ENCODE assay signal across 17 cellular contexts in the genomic region with DNA sequence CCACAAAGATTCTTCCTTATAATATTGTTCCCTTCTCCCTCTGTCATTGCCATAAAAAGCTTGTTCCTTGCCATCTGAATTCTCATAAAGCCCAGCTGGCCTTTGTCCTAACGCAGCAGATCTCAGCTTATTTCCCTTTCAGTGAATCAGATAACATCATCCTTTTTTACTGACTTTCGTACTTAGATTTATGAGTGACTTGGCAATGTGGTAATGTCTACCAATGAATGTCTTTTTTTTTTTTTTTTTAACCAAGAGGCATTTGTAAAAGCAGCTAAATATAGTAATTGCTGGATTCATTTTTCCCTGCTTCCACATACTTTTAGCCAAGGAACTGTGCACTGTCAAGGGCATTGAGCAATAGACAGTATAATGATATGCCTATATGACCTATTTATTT.
DNase-seq lines count a peak whose midpoint lies in the region; ATAC-seq, FAIRE-seq and TF ChIP-seq lines count a peak whose summit lies in the region.
"Had no signal": no experiment of that assay in that cellular context is flagged by ENCODE, and none has a peak within 500 bp of the region (broad histone marks: within the 10 kb centered on the region; RNA-seq: fewer than 3 reads in every experiment).

No MANE protein-coding gene starts in this region.

- in situ Hi-C loops in G401 (cut with HindIII; ENCODE audit: low sequenced_read_pairs): no loop called here

- H3K36me3 Mint-ChIP-seq in activated CD8-positive, alpha-beta T cell treated with anti-CD3 and anti-CD28 coated beads, Interleukin-2, amount 10 ng/mL, durations not matched to agents 7 days and 5 days (ENCODE audit: low read depth): no peaks in the 10 kb centered on the region
- H3K36me3 Mint-ChIP-seq: neural progenitor cell had no signal

- no peaks in the 10 kb centered on the region for H3K4me1 Mint-ChIP-seq in activated CD8-positive, alpha-beta T cell treated with anti-CD3 and anti-CD28 coated beads, Interleukin-2, amount 10 ng/mL, durations not matched to agents 7 days and 5 days (ENCODE audit: low read depth)

- H3K4me2 ChIP-seq in mesenchymal stem cell (ENCODE audit: low read length, poor library complexity, severe bottlenecking): no peak overlapping the region
- H3K4me2 ChIP-seq: neural progenitor cell had no signal

- no peak overlapping the region for H2AK5ac ChIP-seq in mesenchymal stem cell (ENCODE audit: low read length, severe bottlenecking)

- FAIRE-seq in GM12892 (lab: Jason Lieb, UNC): no peak
- FAIRE-seq: frontal cortex had no signal

- no peak overlapping the region for H2BK15ac ChIP-seq in mesenchymal stem cell (ENCODE audit: low read depth, poor library complexity, severe bottlenecking)

- 0% methylated on average over 1 of the region's 2 CpGs for WGBS in mesenchymal stem cell

- no peak overlapping the region for H3K18ac ChIP-seq in mesenchymal stem cell (ENCODE audit: low read depth in 1 of 2, low read length in 2 of 2)

- H2AFZ ChIP-seq in mesenchymal stem cell (ENCODE audit: low read depth, low read length): no peak overlapping the region

- H3K79me1 ChIP-seq in mesenchymal stem cell (replicated peaks; ENCODE audit: low read length, poor library complexity, severe bottlenecking): no peaks in the 10 kb centered on the region

- H3K9me3 ChIP-seq in mesenchymal stem cell (ENCODE audit: control insufficient read depth, low read length): no peaks in the 10 kb centered on the region
- H3K9me3 ChIP-seq: uterus had no signal

- TF ChIP-seq CTCF in LNCaP clone FGC (IDR thresholded peaks at IDR 0.05; ENCODE audit: control insufficient read depth, extremely low read depth, insufficient read depth): no peak
- no peak for TF ChIP-seq CTCF in choroid plexus epithelial cell (conservative IDR thresholded peaks at IDR 0.05; ENCODE audit: low read depth, low read length)

- no peaks in the 10 kb centered on the region for H3K9me3 Mint-ChIP-seq in activated CD8-positive, alpha-beta T cell treated with anti-CD3 and anti-CD28 coated beads, Interleukin-2, amount 10 ng/mL, durations not matched to agents 7 days and 5 days (ENCODE audit: insufficient read depth)
- H3K9me3 Mint-ChIP-seq: neural progenitor cell; T-helper 1 cell treated with Interleukin-12 subunit alpha and Interleukin-12 subunit beta and Interleukin-4 antibody, amounts not matched to agents 30 μg/mL and 1 μg/mL, for 36 hours had no signal

- H3K27ac Mint-ChIP-seq in activated CD8-positive, alpha-beta T cell treated with anti-CD3 and anti-CD28 coated beads, Interleukin-2, amount 10 ng/mL, durations not matched to agents 7 days and 5 days: no peak overlapping the region
- H3K27ac Mint-ChIP-seq: neural progenitor cell; T-helper 1 cell treated with Interleukin-12 subunit alpha and Interleukin-12 subunit beta and Interleukin-4 antibody, amounts not matched to agents 30 μg/mL and 1 μg/mL, for 36 hours had no signal

- H3K27ac ChIP-seq in mesenchymal stem cell (ENCODE audit: low read length, poor library complexity, severe bottlenecking): no peak overlapping the region
- H3K27ac ChIP-seq: neural progenitor cell had no signal

- no peaks in the 10 kb centered on the region for H3K27me3 ChIP-seq in mesenchymal stem cell (ENCODE audit: control insufficient read depth in 1 of 2, insufficient read depth in 1 of 2, low read length in 2 of 2)
- H3K27me3 ChIP-seq: neural progenitor cell, uterus had no signal

- H3K4me3 Mint-ChIP-seq in activated CD8-positive, alpha-beta T cell treated with anti-CD3 and anti-CD28 coated beads, Interleukin-2, amount 10 ng/mL, durations not matched to agents 7 days and 5 days: no peak overlapping the region
- H3K4me3 Mint-ChIP-seq: T-helper 1 cell treated with Interleukin-12 subunit alpha and Interleukin-12 subunit beta and Interleukin-4 antibody, amounts not matched to agents 30 μg/mL and 1 μg/mL, for 36 hours had no signal

- H3K23ac ChIP-seq in mesenchymal stem cell (ENCODE audit: low read length in 2 of 2): no peak overlapping the region

- CTCF ChIA-PET in activated CD8-positive, alpha-beta T cell treated with anti-CD3 and anti-CD28 coated beads, Interleukin-2, amount 10 ng/mL, durations not matched to agents 7 days and 5 days (lab: Charles Lee): no interaction called here

- no peak overlapping the region for H4K91ac ChIP-seq in mesenchymal stem cell (ENCODE audit: low read length)

- H3K9ac ChIP-seq in mesenchymal stem cell (ENCODE audit: low read length): peak overlapping the region; percentile 76
- H3K9ac ChIP-seq: neural progenitor cell had no signal

- H3K4me3 ChIP-seq in LNCaP clone FGC (ENCODE audit: low read depth, low read length) (no peak overlapping the region), choroid plexus epithelial cell (ENCODE audit: low read depth, low read length) (no peak overlapping the region), mesenchymal stem cell (ENCODE audit: insufficient read depth in 1 of 2, low read depth in 1 of 2, low read length in 2 of 2) (no peak overlapping the region)
- H3K4me3 ChIP-seq: neural progenitor cell, uterus had no signal

- no peak for TF ChIP-seq POLR2A in GM12892 (IDR thresholded peaks at IDR 0.05; ENCODE audit: low read depth, low read length)

- ATAC-seq in activated CD8-positive, alpha-beta T cell treated with anti-CD3 and anti-CD28 coated beads, Interleukin-2, amount 10 ng/mL, durations not matched to agents 7 days and 5 days: no peak
- ATAC-seq: left lobe of liver had no signal

- no peak overlapping the region for H3K14ac ChIP-seq in mesenchymal stem cell (ENCODE audit: low read length in 2 of 2)

- H3K36me3 ChIP-seq in mesenchymal stem cell (ENCODE audit: control insufficient read depth in 1 of 2, insufficient read depth in 2 of 2, low read depth in 1 of 2, low read length in 2 of 2): no peaks in the 10 kb centered on the region
- H3K36me3 ChIP-seq: neural progenitor cell, uterus had no signal

- POLR2A ChIA-PET in activated CD8-positive, alpha-beta T cell treated with anti-CD3 and anti-CD28 coated beads, Interleukin-2, amount 10 ng/mL, durations not matched to agents 7 days and 5 days (lab: Charles Lee): no interaction called here

- no peak overlapping the region for H2BK5ac ChIP-seq in mesenchymal stem cell (ENCODE audit: low read depth, low read length, poor library complexity, severe bottlenecking)

- H3K27me3 Mint-ChIP-seq in activated CD8-positive, alpha-beta T cell treated with anti-CD3 and anti-CD28 coated beads, Interleukin-2, amount 10 ng/mL, durations not matched to agents 7 days and 5 days (ENCODE audit: low read depth): no peaks in the 10 kb centered on the region

- no peak overlapping the region for H2BK12ac ChIP-seq in mesenchymal stem cell (ENCODE audit: low read length in 2 of 2)

- H2BK120ac ChIP-seq in mesenchymal stem cell (ENCODE audit: low read depth, low read length): no peak overlapping the region

- no peak overlapping the region for H3K4ac ChIP-seq in mesenchymal stem cell (ENCODE audit: low read depth in 1 of 2, low read length in 2 of 2)

- no peak overlapping the region for H4K8ac ChIP-seq in mesenchymal stem cell (ENCODE audit: low read length)

- DNase-seq in AG08396 (ENCODE audit: low spot score): peak; percentile 36
- DNase-seq in LNCaP clone FGC (ENCODE audit: low read depth): peak; percentile 82
- peak; percentile 20 for DNase-seq in choroid plexus epithelial cell (ENCODE audit: low read depth)
- DNase-seq in mesenchymal stem cell: peak; percentile 83
- no peak for DNase-seq in NCI-H146 treated with DMSO at 0.1 percent for 48 hours (lab: John Stamatoyannopoulos, UW; ENCODE audit: unreplicated experiment)
- no peak for DNase-seq in GM12892 (ENCODE audit: insufficient read length)
- DNase-seq in G401 (ENCODE audit: low spot score): no peak
- DNase-seq in activated CD8-positive, alpha-beta T cell treated with anti-CD3 and anti-CD28 coated beads, Interleukin-2, amount 10 ng/mL, durations not matched to agents 7 days and 5 days: no peak
- DNase-seq: activated CD4-positive, alpha-beta T cell treated with anti-CD3 and anti-CD28 coated beads, Interleukin-2, amount 50 U/mL, for 48 hours; activated gamma-delta T cell; Kasumi-1; NCI-H226; uterus had no signal

- H3K4me1 ChIP-seq in mesenchymal stem cell (ENCODE audit: control insufficient read depth, insufficient read depth, low read depth, low read length): no peaks in the 10 kb centered on the region
- H3K4me1 ChIP-seq: uterus had no signal

Comparison
In these comparisons a context has a peak if more than half of its experiments do, and no peak if none do; other contexts are left out.
1. DNase-seq: peak in AG08396 (single experiment), LNCaP clone FGC (single experiment), choroid plexus epithelial cell (single experiment) and mesenchymal stem cell (single experiment); none in NCI-H146 treated with DMSO at 0.1 percent for 48 hours (single experiment), GM12892 (single experiment), G401 (single experiment) and activated CD8-positive, alpha-beta T cell treated with anti-CD3 and anti-CD28 coated beads, Interleukin-2, amount 10 ng/mL, durations not matched to agents 7 days and 5 days (single experiment).